In the genomic region with DNA sequence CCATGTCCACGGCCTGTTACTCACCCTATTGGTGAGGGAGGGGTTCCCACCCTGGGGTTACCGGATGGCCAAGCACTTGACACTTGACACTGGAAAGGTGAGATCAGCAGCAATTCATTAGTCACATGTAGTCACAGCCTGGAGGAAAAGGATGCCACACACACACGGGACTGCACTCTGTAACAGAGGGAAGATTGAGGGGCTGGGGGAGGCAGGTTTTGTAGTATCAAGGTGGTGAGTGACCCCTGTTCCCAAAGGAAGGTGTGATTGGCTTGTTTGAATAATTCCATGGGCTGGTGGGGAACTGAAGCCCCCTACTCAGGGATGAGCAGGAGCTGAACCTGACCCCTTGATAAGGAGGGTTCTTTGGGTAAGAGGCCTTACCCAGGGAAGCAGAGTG, we compare ENCODE assay signal across 39 cellular contexts.
"Had no signal": no experiment of that assay in that cellular context is flagged by ENCODE, and none has a peak within 500 bp of the region (broad histone marks: within the 10 kb centered on the region; RNA-seq: fewer than 3 reads in every experiment).

No MANE protein-coding gene starts in this region.

- DNase-seq: activated effector memory CD4-positive, alpha-beta T cell treated with anti-CD3 and anti-CD28 coated beads, Interleukin-2, amount 50 U/mL, for 16 hours; activated effector memory CD4-positive, alpha-beta T cell treated with Interleukin-2 at 50 U/mL for 16 hours; activated gamma-delta T cell; activated gamma-delta T cell treated with Interleukin-2 at 50 U/mL for 16 hours; activated naive CD4-positive, alpha-beta T cell; activated naive CD4-positive, alpha-beta T cell treated with anti-CD3 and anti-CD28 coated beads for 36 hours; activated naive CD4-positive, alpha-beta T cell treated with anti-CD3 and anti-CD28 coated beads, Interleukin-2, amount 10 ng/mL, durations not matched to agents 7 days and 5 days; activated naive CD4-positive, alpha-beta T cell treated with anti-CD3 and anti-CD28 coated beads, Interleukin-2, amount 50 U/mL, for 16 hours; activated naive CD4-positive, alpha-beta T cell treated with Interleukin-2 at 50 U/mL for 16 hours; activated naive CD8-positive, alpha-beta T cell treated with anti-CD3 and anti-CD28 coated beads for 36 hours; activated naive CD8-positive, alpha-beta T cell treated with anti-CD3 and anti-CD28 coated beads, Interleukin-2, amount 10 ng/mL, durations not matched to agents 7 days and 5 days; activated naive CD8-positive, alpha-beta T cell treated with anti-CD3 and anti-CD28 coated beads, Interleukin-2, amount 50 U/mL, for 24 hours; activated T-cell treated with anti-CD3 and anti-CD28 coated beads, Interleukin-2, amount 50 U/mL, for 1 hour; activated T-cell treated with anti-CD3 and anti-CD28 coated beads, Interleukin-2, amount 50 U/mL, for 24 hours; activated T-cell treated with anti-CD3 and anti-CD28 coated beads, Interleukin-2, amount 50 U/mL, for 4 hours; activated T-cell treated with anti-CD3 and anti-CD28 coated beads, Interleukin-2, amount 50 U/mL, for 48 hours; activated T-cell treated with anti-CD3 and anti-CD28 coated beads, Interleukin-2, amount 50 U/mL, for 72 hours; adrenal gland; amniotic stem cell; amygdala; anterior cingulate cortex; aorta; body of pancreas; brain microvascular endothelial cell; central memory CD4-positive, alpha-beta T cell; cerebellar nuclear complex had no signal

- H3K4me3 ChIP-seq: adrenal gland, ascending aorta, body of pancreas, breast epithelium, cardiac muscle cell had no signal

- H3K27ac ChIP-seq: adrenal gland, ascending aorta, body of pancreas, brain microvascular endothelial cell, breast epithelium, cardiac muscle cell had no signal

- H3K4me1 ChIP-seq: adrenal gland, ascending aorta, body of pancreas, breast epithelium had no signal

- H3K9me3 ChIP-seq: adrenal gland, body of pancreas, breast epithelium had no signal

- H3K27ac Mint-ChIP-seq: activated naive CD4-positive, alpha-beta T cell treated with anti-CD3 and anti-CD28 coated beads for 36 hours; activated naive CD4-positive, alpha-beta T cell treated with anti-CD3 and anti-CD28 coated beads, Interleukin-2, amount 10 ng/mL, durations not matched to agents 7 days and 5 days; activated naive CD4-positive, alpha-beta T cell treated with anti-CD3 and anti-CD28 coated beads, Interleukin-2, amount 50 U/mL, for 24 hours; activated naive CD8-positive, alpha-beta T cell; activated naive CD8-positive, alpha-beta T cell treated with anti-CD3 and anti-CD28 coated beads for 36 hours; activated naive CD8-positive, alpha-beta T cell treated with anti-CD3 and anti-CD28 coated beads, Interleukin-2, amount 10 ng/mL, durations not matched to agents 7 days and 5 days; activated naive CD8-positive, alpha-beta T cell treated with anti-CD3 and anti-CD28 coated beads, Interleukin-2, amount 50 U/mL, for 24 hours; activated T-cell treated with anti-CD3 and anti-CD28 coated beads, Interleukin-2, amount 50 U/mL, for 24 hours; activated T-cell treated with anti-CD3 and anti-CD28 coated beads, Interleukin-2, amount 50 U/mL, for 72 hours; activated T-helper 1 cell treated with anti-CD3 and anti-CD28 coated beads, Interleukin-12 subunit alpha, Interleukin-12 subunit beta, Interleukin-2, Interleukin-4 antibody, amounts not matched to agents 30 ng/mL and 10 ng/mL and 1 ng/mL, durations not matched to agents 14 hours and 24 hours and 36 hours; activated T-helper 17 cell treated with anti-CD3 and anti-CD28 coated beads, Interleukin-2, amount 50 U/mL, for 72 hours; activated T-helper 2 cell treated with anti-CD3 and anti-CD28 coated beads, Interferon-gamma antibody, Interleukin-2, Interleukin-4, amounts not matched to agents 10 μg/mL and 5 μg/mL and 100 μg/mL, durations not matched to agents 14 hours and 24 hours and 36 hours; brain had no signal

- H3K27me3 ChIP-seq: adrenal gland, ascending aorta, body of pancreas, brain microvascular endothelial cell, breast epithelium, cardiac muscle cell had no signal

- H3K27me3 Mint-ChIP-seq: activated naive CD4-positive, alpha-beta T cell treated with anti-CD3 and anti-CD28 coated beads, Interleukin-2, amount 50 U/mL, for 24 hours; activated naive CD8-positive, alpha-beta T cell treated with anti-CD3 and anti-CD28 coated beads for 36 hours had no signal

- H3K4me3 Mint-ChIP-seq: activated naive CD4-positive, alpha-beta T cell treated with anti-CD3 and anti-CD28 coated beads for 36 hours; activated naive CD4-positive, alpha-beta T cell treated with anti-CD3 and anti-CD28 coated beads, Interleukin-2, amount 10 ng/mL, durations not matched to agents 7 days and 5 days; activated naive CD4-positive, alpha-beta T cell treated with anti-CD3 and anti-CD28 coated beads, Interleukin-2, amount 50 U/mL, for 24 hours; activated naive CD8-positive, alpha-beta T cell; activated naive CD8-positive, alpha-beta T cell treated with anti-CD3 and anti-CD28 coated beads for 36 hours; activated naive CD8-positive, alpha-beta T cell treated with anti-CD3 and anti-CD28 coated beads, Interleukin-2, amount 10 ng/mL, durations not matched to agents 7 days and 5 days; activated naive CD8-positive, alpha-beta T cell treated with anti-CD3 and anti-CD28 coated beads, Interleukin-2, amount 50 U/mL, for 24 hours; activated T-cell treated with anti-CD3 and anti-CD28 coated beads, Interleukin-2, amount 50 U/mL, for 24 hours; activated T-cell treated with anti-CD3 and anti-CD28 coated beads, Interleukin-2, amount 50 U/mL, for 4 hours; activated T-cell treated with anti-CD3 and anti-CD28 coated beads, Interleukin-2, amount 50 U/mL, for 72 hours; activated T-helper 1 cell treated with anti-CD3 and anti-CD28 coated beads, Interleukin-12 subunit alpha, Interleukin-12 subunit beta, Interleukin-2, Interleukin-4 antibody, amounts not matched to agents 30 ng/mL and 10 ng/mL and 1 ng/mL, durations not matched to agents 14 hours and 24 hours and 36 hours; activated T-helper 17 cell treated with anti-CD3 and anti-CD28 coated beads, Interleukin-2, amount 50 U/mL, for 72 hours; brain; central memory CD8-positive, alpha-beta T cell had no signal

- H3K36me3 ChIP-seq: adrenal gland, ascending aorta, brain microvascular endothelial cell, breast epithelium, cardiac muscle cell had no signal

- FAIRE-seq: astrocyte, bronchial epithelial cell had no signal

- H3K36me3 Mint-ChIP-seq: activated naive CD4-positive, alpha-beta T cell treated with anti-CD3 and anti-CD28 coated beads, Interleukin-2, amount 10 ng/mL, durations not matched to agents 7 days and 5 days; activated naive CD4-positive, alpha-beta T cell treated with anti-CD3 and anti-CD28 coated beads, Interleukin-2, amount 50 U/mL, for 72 hours; activated naive CD8-positive, alpha-beta T cell; activated naive CD8-positive, alpha-beta T cell treated with anti-CD3 and anti-CD28 coated beads for 36 hours; activated naive CD8-positive, alpha-beta T cell treated with anti-CD3 and anti-CD28 coated beads, Interleukin-2, amount 10 ng/mL, durations not matched to agents 7 days and 5 days; brain had no signal

- H3K9me3 Mint-ChIP-seq: activated T-helper 2 cell treated with anti-CD3 and anti-CD28 coated beads, Interferon-gamma antibody, Interleukin-2, Interleukin-4, amounts not matched to agents 10 μg/mL and 5 μg/mL and 100 μg/mL, durations not matched to agents 14 hours and 24 hours and 36 hours; central memory CD8-positive, alpha-beta T cell had no signal

- H3K4me1 Mint-ChIP-seq: activated naive CD4-positive, alpha-beta T cell treated with anti-CD3 and anti-CD28 coated beads, Interleukin-2, amount 10 ng/mL, durations not matched to agents 7 days and 5 days; activated naive CD4-positive, alpha-beta T cell treated with anti-CD3 and anti-CD28 coated beads, Interleukin-2, amount 50 U/mL, for 24 hours; activated naive CD8-positive, alpha-beta T cell treated with anti-CD3 and anti-CD28 coated beads for 36 hours; activated naive CD8-positive, alpha-beta T cell treated with anti-CD3 and anti-CD28 coated beads, Interleukin-2, amount 10 ng/mL, durations not matched to agents 7 days and 5 days; activated naive CD8-positive, alpha-beta T cell treated with anti-CD3 and anti-CD28 coated beads, Interleukin-2, amount 50 U/mL, for 24 hours; activated T-helper 17 cell treated with anti-CD3 and anti-CD28 coated beads, Interleukin-2, amount 50 U/mL, for 72 hours; brain; central memory CD8-positive, alpha-beta T cell had no signal

- ATAC-seq: activated naive CD4-positive, alpha-beta T cell treated with anti-CD3 and anti-CD28 coated beads, Interleukin-2, amount 50 U/mL, for 72 hours; activated naive CD8-positive, alpha-beta T cell treated with anti-CD3 and anti-CD28 coated beads, Interleukin-2, amount 50 U/mL, for 24 hours; activated T-cell treated with anti-CD3 and anti-CD28 coated beads, Interleukin-2, amount 50 U/mL, for 4 hours; activated T-cell treated with anti-CD3 and anti-CD28 coated beads, Interleukin-2, amount 50 U/mL, for 72 hours; activated T-helper 17 cell treated with anti-CD3 and anti-CD28 coated beads, Interleukin-2, amount 50 U/mL, for 72 hours; body of pancreas had no signal
